ENCODE assay signal across 15 cellular contexts in the genomic region with DNA sequence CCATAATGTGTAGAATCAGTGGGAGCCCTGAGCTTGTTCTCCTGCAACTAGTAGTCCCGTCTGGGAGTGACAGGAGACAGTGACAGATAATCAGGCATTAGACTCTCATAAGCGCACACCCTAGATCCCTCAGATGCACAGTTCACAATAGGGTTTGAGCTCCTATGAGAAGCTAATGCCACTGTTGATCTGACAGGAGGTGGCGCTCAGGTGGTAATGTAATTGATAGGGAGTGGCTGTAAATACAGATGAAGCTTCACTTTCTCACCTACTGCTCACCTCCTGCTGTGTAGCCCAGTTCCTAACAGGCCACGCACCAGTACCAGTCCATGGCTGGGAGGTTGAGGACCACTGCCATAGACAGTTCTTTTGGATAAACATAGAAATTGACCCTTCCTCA.
"Had no signal": no experiment of that assay in that cellular context is flagged by ENCODE, and none has a peak within 500 bp of the region (broad histone marks: within the 10 kb centered on the region; RNA-seq: fewer than 3 reads in every experiment).

No MANE protein-coding gene starts in this region.

- DNase-seq: activated CD4-positive, alpha-beta T cell treated with anti-CD3 and anti-CD28 coated beads, Interleukin-2, amount 50 U/mL, for 4 hours; activated gamma-delta T cell treated with Interleukin-2 at 50 U/mL for 16 hours; effector CD8-positive, alpha-beta T cell; islet precursor cell; left lung; midbrain; occipital lobe; stimulated activated CD4-positive, alpha-beta T cell treated with anti-CD3 and anti-CD28 coated beads, Interleukin-15, amount 100 ng/mL, for 24 hours; stimulated activated CD4-positive, alpha-beta T cell treated with anti-CD3 and anti-CD28 coated beads, Interleukin-4, amount 100 ng/mL, for 1 hour; stimulated activated naive CD8-positive, alpha-beta T cell treated with anti-CD3 and anti-CD28 coated beads, Interleukin-15, amount 100 ng/mL, for 72 hours; trophoblast cell had no signal

- H3K27ac ChIP-seq: left lung, right atrium auricular region, skin epidermis, suprapubic skin, vagina had no signal

- H3K4me3 ChIP-seq: left lung, right atrium auricular region, skin epidermis, suprapubic skin, vagina had no signal

- H3K36me3 ChIP-seq: left lung, right atrium auricular region, suprapubic skin, vagina had no signal

- H3K4me1 ChIP-seq: left lung, right atrium auricular region, suprapubic skin, vagina had no signal

- H3K9me3 ChIP-seq: suprapubic skin, vagina had no signal

- H3K27me3 ChIP-seq: right atrium auricular region, suprapubic skin, vagina had no signal

- ATAC-seq: left lung; stimulated activated naive CD8-positive, alpha-beta T cell treated with anti-CD3 and anti-CD28 coated beads, Interleukin-15, amount 100 ng/mL, for 72 hours had no signal
